Comparison of ENCODE assay signal across 17 cellular contexts in the genomic region with DNA sequence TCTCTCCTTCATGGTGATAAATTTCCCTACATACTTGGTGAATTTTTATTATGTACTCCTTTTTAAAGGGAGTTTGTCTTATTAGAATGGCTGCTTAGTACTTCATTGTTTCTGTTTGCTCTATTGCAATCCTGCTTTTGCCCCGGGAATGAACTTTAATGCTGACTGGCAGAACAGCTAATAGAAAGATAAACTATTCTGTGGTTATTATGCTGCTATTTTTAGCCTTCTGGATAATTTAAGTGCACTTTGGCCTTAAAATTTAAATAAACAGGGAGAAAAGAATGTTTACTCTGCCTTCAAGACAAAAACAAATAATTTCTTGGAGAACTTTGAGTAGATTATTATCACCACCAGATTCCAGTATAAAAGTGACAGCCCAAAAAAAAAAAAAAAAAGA.
DNase-seq lines count a peak whose midpoint lies in the region; ATAC-seq and TF ChIP-seq lines count a peak whose summit lies in the region.
"Had no signal": no experiment of that assay in that cellular context is flagged by ENCODE, and none has a peak within 500 bp of the region (broad histone marks: within the 10 kb centered on the region; RNA-seq: fewer than 3 reads in every experiment).

No MANE protein-coding gene starts in this region.

- H3K36me3 ChIP-seq in adipocyte (ENCODE audit: control insufficient read depth, insufficient read depth, low read length, severe bottlenecking): no peaks in the 10 kb centered on the region
- H3K36me3 ChIP-seq in vagina: no peaks in the 10 kb centered on the region
- H3K36me3 ChIP-seq: spleen had no signal

- no peak for TF ChIP-seq POLR2A in vagina (IDR thresholded peaks at IDR 0.05)

- DNase-seq in GM03348 (ENCODE audit: low spot score): peak; percentile 14
- peak; percentile 83 for DNase-seq in adipocyte (ENCODE audit: low read depth)
- DNase-seq in globus pallidus (ENCODE audit: low spot score): peak; percentile 35
- no peak for DNase-seq in progenitor cell of endocrine pancreas (ENCODE audit: low spot score, unreplicated experiment)
- no peak for DNase-seq in HT-29 (ENCODE audit: low spot score)
- DNase-seq in vagina (ENCODE audit: extremely low spot score in 2 of 2): no peak
- DNase-seq: activated CD8-positive, alpha-beta memory T cell treated with anti-CD3 and anti-CD28 coated beads, Interleukin-2, amount 50 U/mL, for 48 hours; amygdala; Caco-2; foreskin keratinocyte; mesendoderm; NCI-H146; spleen; T-helper 2 cell had no signal

- H3K4me1 Mint-ChIP-seq in progenitor cell of endocrine pancreas (ENCODE audit: low read depth): peaks cover 14% of the 10 kb centered on the region

- H3K4me3 ChIP-seq in adipocyte (ENCODE audit: low read length) (peak overlapping the region; percentile 65), vagina (no peak overlapping the region)
- H3K4me3 ChIP-seq: GM12878, spleen had no signal

- TF ChIP-seq CTCF in progenitor cell of endocrine pancreas (IDR thresholded peaks at IDR 0.05; ENCODE audit: unreplicated experiment) (no peak), vagina (IDR thresholded peaks at IDR 0.05) (no peak)

- H3K4me3 Mint-ChIP-seq in progenitor cell of endocrine pancreas (ENCODE audit: low read depth): no peak overlapping the region

- H3K27me3 ChIP-seq in adipocyte (replicated peaks; ENCODE audit: control insufficient read depth, insufficient read depth, low read length) (no peaks in the 10 kb centered on the region), vagina (no peaks in the 10 kb centered on the region)
- H3K27me3 ChIP-seq: foreskin keratinocyte, spleen had no signal

- H3K27me3 Mint-ChIP-seq in progenitor cell of endocrine pancreas: no peaks in the 10 kb centered on the region

- H3K27ac Mint-ChIP-seq in progenitor cell of endocrine pancreas: peak overlapping the region; percentile 84

- H3K9ac ChIP-seq in adipocyte (ENCODE audit: low read length): peak overlapping the region; percentile 77

- H3K4me1 ChIP-seq in adipocyte (ENCODE audit: control insufficient read depth, insufficient read depth, low read length) (peaks cover 34% of the 10 kb centered on the region), vagina (peaks cover 8% of the 10 kb centered on the region)
- H3K4me1 ChIP-seq: foreskin keratinocyte, spleen had no signal

- no peaks in the 10 kb centered on the region for H3K36me3 Mint-ChIP-seq in progenitor cell of endocrine pancreas (ENCODE audit: insufficient read depth)

- intact Hi-C loops in vagina (cut with DNase I): no loop called here

- no peaks in the 10 kb centered on the region for H3K9me3 ChIP-seq in adipocyte (ENCODE audit: control insufficient read depth, low read length)
- H3K9me3 ChIP-seq in vagina: no peaks in the 10 kb centered on the region
- H3K9me3 ChIP-seq: Caco-2, spleen had no signal

- ATAC-seq in HG03457 (IDR thresholded peaks at IDR 0.05; ENCODE audit: unreplicated experiment) (no peak), GM21717 (IDR thresholded peaks at IDR 0.05; ENCODE audit: unreplicated experiment) (no peak)
- ATAC-seq: foreskin keratinocyte, GM12878 had no signal

- no peak overlapping the region for H3K27ac ChIP-seq in vagina
- H3K27ac ChIP-seq: foreskin keratinocyte, spleen had no signal

- H3K9me3 Mint-ChIP-seq in progenitor cell of endocrine pancreas (ENCODE audit: low read depth): peaks cover 4% of the 10 kb centered on the region

Comparison
In these comparisons a context has a peak if more than half of its experiments do, and no peak if none do; other contexts are left out.
1. DNase-seq: peak in GM03348 (single experiment), adipocyte (single experiment) and globus pallidus (single experiment); none in progenitor cell of endocrine pancreas (single experiment), HT-29 (single experiment) and vagina (0 of 2).